Comparison of ENCODE assay signal across 8 cellular contexts in genomic region chr16:3305109-3306068, GRCh38. TPM values are rescaled to one million over a fixed set of nuclear protein-coding genes. Genes with fewer than 3 reads are reported as not detected.
DNase-seq lines count a peak whose midpoint lies in the region; ATAC-seq and TF ChIP-seq lines count a peak whose summit lies in the region.

Gene TIGD7, minus strand, starts transcription at chr16:3305430. Its CDS starts 4,816 bp downstream, at chr16:3300614.
Gene ZNF75A, plus strand, starts transcription at chr16:3305497. Its CDS starts 2,932 bp downstream, at chr16:3308429.

- H2AFZ ChIP-seq in OCI-LY1 (ENCODE audit: low read length): 0 out of 2 replicates have a peak within 1 kb of the TSS, but pooled peaks have one; percentile 11

- H3K36me3 ChIP-seq in OCI-LY1 (ENCODE audit: insufficient read depth, low read length): peaks cover 44% of the 10 kb centered on the region

- peak within 1 kb of the TSS; percentile 65 for H3K9ac ChIP-seq in OCI-LY1 (ENCODE audit: low read length)

- H3K4me1 ChIP-seq in OCI-LY1 (ENCODE audit: insufficient read depth, low read length, severe bottlenecking): peaks cover 16% of the 10 kb centered on the region

- H3F3A ChIP-seq in OCI-LY1 (ENCODE audit: insufficient read depth, low read length): no peaks in the 10 kb centered on the region

- H3K9me2 ChIP-seq in OCI-LY1 (ENCODE audit: low read depth, low read length): no peaks in the 10 kb centered on the region

- peak within 1 kb of the TSS; percentile 69 for H3K4me2 ChIP-seq in OCI-LY1 (ENCODE audit: low read length)

- H3K4me3 ChIP-seq in OCI-LY1 (ENCODE audit: low read depth, low read length, poor library complexity, severe bottlenecking): peak within 1 kb of the TSS; percentile 68

- 0 out of 2 replicates have a peak, but pooled peaks have one; percentile 14 for TF ChIP-seq CTCF in OCI-LY1 (IDR thresholded peaks at IDR 0.05; ENCODE audit: low read length)

- H4K20me1 ChIP-seq in OCI-LY1 (ENCODE audit: insufficient read depth, low read length): no peaks in the 10 kb centered on the region

- peak; percentile 56 for ATAC-seq in GM19468 (IDR thresholded peaks at IDR 0.05; ENCODE audit: extremely low read depth, unreplicated experiment)

- H3K27me3 ChIP-seq in OCI-LY1 (ENCODE audit: insufficient read depth, low read length): no peaks in the 10 kb centered on the region

- peaks cover 15% of the 10 kb centered on the region for H3K9me3 ChIP-seq in OCI-LY1 (ENCODE audit: low read length)

- DNase-seq in COLO668 (lab: John Stamatoyannopoulos, UW; ENCODE audit: unreplicated experiment) (peak; percentile 93), HS-5 (ENCODE audit: low read depth) (peak; percentile 61), activated T-cell treated with anti-CD3 and anti-CD28 coated beads for 4 hours (peak; percentile 64), epithelial cell of prostate (ENCODE audit: low read depth, low spot score) (peak; percentile 51), mucosa of gallbladder (ENCODE audit: low spot score) (peak; percentile 88)
- DNase-seq in stimulated activated CD8-positive, alpha-beta memory T cell treated with anti-CD3 and anti-CD28 coated beads, Interleukin-4, amount 100 ng/mL, for 1 hour (ENCODE audit: low read depth in 2 of 2, low spot score in 1 of 2): peak; percentile 40 to 63

- no peaks in the 10 kb centered on the region for H3K79me2 ChIP-seq in OCI-LY1 (ENCODE audit: insufficient read depth, low read length)

- no peak within 1 kb of the TSS for H3K27ac ChIP-seq in OCI-LY1 (ENCODE audit: low read depth, low read length, poor library complexity, severe bottlenecking)
- peak within 1 kb of the TSS; percentile 92 for H3K27ac ChIP-seq in epithelial cell of prostate

RNA-seq across cellular contexts. Expression of gene TIGD7, which starts in this region (rescaled TPM):
- 9.9 TPM for total RNA-seq in mucosa of gallbladder

RNA-seq across cellular contexts. Expression of gene ZNF75A, which starts in this region (rescaled TPM):
- total RNA-seq in mucosa of gallbladder: 25.9 TPM
